Comparison of ENCODE assay signal across 16 cellular contexts in genomic region chr9:112777914-112778313, GRCh38. TPM values are rescaled to one million over a fixed set of nuclear protein-coding genes. Genes with fewer than 3 reads are reported as not detected.
DNase-seq lines count a peak whose midpoint lies in the region; ATAC-seq and TF ChIP-seq lines count a peak whose summit lies in the region.
"Had no signal": no experiment of that assay in that cellular context is flagged by ENCODE, and none has a peak within 500 bp of the region (broad histone marks: within the 10 kb centered on the region; RNA-seq: fewer than 3 reads in every experiment).

No MANE protein-coding gene starts in this region.

- intact Hi-C loops in activated CD4-positive, alpha-beta T cell treated with anti-CD3 and anti-CD28 coated beads, Interleukin-2, amount 10 ng/mL, durations not matched to agents 24 days and 14 days (cut with micrococcal nuclease): no loop called here
- intact Hi-C loops in activated CD4-positive, alpha-beta memory T cell treated with anti-CD3 and anti-CD28 coated beads for 36 hours (cut with micrococcal nuclease): no loop called here
- intact Hi-C loops in left lung (cut with DNase I): no loop called here

- no peaks in the 10 kb centered on the region for H3K36me3 ChIP-seq in left lung
- H3K36me3 ChIP-seq: brain microvascular endothelial cell had no signal

- no peak overlapping the region for H3K4me3 Mint-ChIP-seq in activated CD4-positive, alpha-beta T cell treated with anti-CD3 and anti-CD28 coated beads, Interleukin-2, amount 10 ng/mL, durations not matched to agents 24 days and 14 days
- no peak overlapping the region for H3K4me3 Mint-ChIP-seq in activated CD4-positive, alpha-beta memory T cell treated with anti-CD3 and anti-CD28 coated beads for 36 hours
- H3K4me3 Mint-ChIP-seq: mesothelial cell of epicardium had no signal

- H3K4me3 ChIP-seq in left lung: no peak overlapping the region
- H3K4me3 ChIP-seq: skin epidermis had no signal

- no peak for TF ChIP-seq CTCF in left lung (IDR thresholded peaks at IDR 0.05)

- ATAC-seq in left lung: peak; percentile 44

- no peak overlapping the region for H3K27ac Mint-ChIP-seq in activated CD4-positive, alpha-beta T cell treated with anti-CD3 and anti-CD28 coated beads, Interleukin-2, amount 10 ng/mL, durations not matched to agents 24 days and 14 days
- H3K27ac Mint-ChIP-seq in activated CD4-positive, alpha-beta memory T cell treated with anti-CD3 and anti-CD28 coated beads for 36 hours: no peak overlapping the region
- H3K27ac Mint-ChIP-seq: mesothelial cell of epicardium had no signal

- H3K9me3 Mint-ChIP-seq in activated CD4-positive, alpha-beta T cell treated with anti-CD3 and anti-CD28 coated beads, Interleukin-2, amount 10 ng/mL, durations not matched to agents 24 days and 14 days: no peaks in the 10 kb centered on the region
- no peaks in the 10 kb centered on the region for H3K9me3 Mint-ChIP-seq in activated CD4-positive, alpha-beta memory T cell treated with anti-CD3 and anti-CD28 coated beads for 36 hours

- no peaks in the 10 kb centered on the region for H3K9me3 ChIP-seq in left lung

- H3K4me1 Mint-ChIP-seq in activated CD4-positive, alpha-beta T cell treated with anti-CD3 and anti-CD28 coated beads, Interleukin-2, amount 10 ng/mL, durations not matched to agents 24 days and 14 days: peaks cover 18% of the 10 kb centered on the region
- H3K4me1 Mint-ChIP-seq in activated CD4-positive, alpha-beta memory T cell treated with anti-CD3 and anti-CD28 coated beads for 36 hours (ENCODE audit: low read depth): peaks cover 22% of the 10 kb centered on the region

- POLR2A ChIA-PET in activated CD4-positive, alpha-beta memory T cell treated with anti-CD3 and anti-CD28 coated beads for 36 hours (lab: Charles Lee): no interaction called here

- H3K27me3 ChIP-seq in left lung: no peaks in the 10 kb centered on the region
- H3K27me3 ChIP-seq: brain microvascular endothelial cell had no signal

- H3K36me3 Mint-ChIP-seq in activated CD4-positive, alpha-beta T cell treated with anti-CD3 and anti-CD28 coated beads, Interleukin-2, amount 10 ng/mL, durations not matched to agents 24 days and 14 days (ENCODE audit: low read depth): peaks cover 2% of the 10 kb centered on the region
- H3K36me3 Mint-ChIP-seq in activated CD4-positive, alpha-beta memory T cell treated with anti-CD3 and anti-CD28 coated beads for 36 hours: no peaks in the 10 kb centered on the region

- CTCF ChIA-PET in activated CD4-positive, alpha-beta memory T cell treated with anti-CD3 and anti-CD28 coated beads for 36 hours (lab: Charles Lee): no interaction called here

- DNase-seq in activated CD4-positive, alpha-beta T cell treated with anti-CD3 and anti-CD28 coated beads for 48 hours: peak; percentile 24
- no peak for DNase-seq in activated CD4-positive, alpha-beta T cell treated with anti-CD3 and anti-CD28 coated beads, Interleukin-2, amount 10 ng/mL, durations not matched to agents 24 days and 14 days
- DNase-seq in H4 (ENCODE audit: low spot score): peak; percentile 79
- DNase-seq in activated CD4-positive, alpha-beta memory T cell treated with anti-CD3 and anti-CD28 coated beads for 36 hours: peak; percentile 39
- DNase-seq in left lung: no peak
- no peak for DNase-seq in NCI-H524 treated with DMSO at 0.1 percent for 48 hours (lab: John Stamatoyannopoulos, UW)
- no peak for DNase-seq in NCI-H1417 treated with DMSO at 0.1 percent for 48 hours (lab: John Stamatoyannopoulos, UW)
- DNase-seq in NCI-H510A treated with DMSO at 0.1 percent for 48 hours (lab: John Stamatoyannopoulos, UW): no peak
- DNase-seq: activated effector memory CD4-positive, alpha-beta T cell treated with Interleukin-2 at 50 U/mL for 16 hours; brain microvascular endothelial cell; effector memory CD4-positive, alpha-beta T cell; NCI-H1048; NCI-H2227 treated with DMSO at 0.1 percent for 48 hours; SW 1271 had no signal

- no peak overlapping the region for H3K27ac ChIP-seq in left lung
- H3K27ac ChIP-seq: brain microvascular endothelial cell, skin epidermis had no signal

- peaks cover 4% of the 10 kb centered on the region for H3K27me3 Mint-ChIP-seq in activated CD4-positive, alpha-beta T cell treated with anti-CD3 and anti-CD28 coated beads, Interleukin-2, amount 10 ng/mL, durations not matched to agents 24 days and 14 days
- H3K27me3 Mint-ChIP-seq in activated CD4-positive, alpha-beta memory T cell treated with anti-CD3 and anti-CD28 coated beads for 36 hours: no peaks in the 10 kb centered on the region

- H3K4me1 ChIP-seq in left lung: peaks cover 7 to 21% of the 10 kb centered on the region in 2 donors

RNA-seq across cellular contexts. Expression of gene SNX30, which starts 27.4 kb away (rescaled TPM):
- total RNA-seq in activated CD4-positive, alpha-beta T cell treated with anti-CD3 and anti-CD28 coated beads, Interleukin-2, amount 10 ng/mL, durations not matched to agents 24 days and 14 days: 2.6 and 2.9 TPM in 2 replicates
- 13.8 and 17.4 TPM in 2 replicates for total RNA-seq in H4 (2014; rRNA removed; shearing (Covaris generic))
- total RNA-seq in activated CD4-positive, alpha-beta memory T cell treated with anti-CD3 and anti-CD28 coated beads for 36 hours: 1 to 10 TPM; 4.4 to 4.8 TPM
- 10 to 100 TPM; 51.2 to 69.4 TPM for total RNA-seq in left lung

RNA-seq across cellular contexts. Expression of gene INIP, which starts 60.0 kb away (rescaled TPM):
- 34.2 and 36.2 TPM in 2 replicates for total RNA-seq in activated CD4-positive, alpha-beta T cell treated with anti-CD3 and anti-CD28 coated beads, Interleukin-2, amount 10 ng/mL, durations not matched to agents 24 days and 14 days
- 34.7 and 45.8 TPM in 2 replicates for total RNA-seq in H4 (2014; rRNA removed; shearing (Covaris generic))
- 10 to 100 TPM; 35.1 to 37.8 TPM for total RNA-seq in activated CD4-positive, alpha-beta memory T cell treated with anti-CD3 and anti-CD28 coated beads for 36 hours
- 10 to 100 TPM; 22.8 to 25.4 TPM for total RNA-seq in left lung

Comparison
In these comparisons a context has a peak if more than half of its experiments do, and no peak if none do; other contexts are left out.
1. DNase-seq: peak in activated CD4-positive, alpha-beta T cell treated with anti-CD3 and anti-CD28 coated beads for 48 hours (single experiment), H4 (single experiment) and activated CD4-positive, alpha-beta memory T cell treated with anti-CD3 and anti-CD28 coated beads for 36 hours (single experiment); none in activated CD4-positive, alpha-beta T cell treated with anti-CD3 and anti-CD28 coated beads, Interleukin-2, amount 10 ng/mL, durations not matched to agents 24 days and 14 days (single experiment), left lung (0 of 2), NCI-H524 treated with DMSO at 0.1 percent for 48 hours (single experiment), NCI-H1417 treated with DMSO at 0.1 percent for 48 hours (single experiment) and NCI-H510A treated with DMSO at 0.1 percent for 48 hours (single experiment).